Comparison of ENCODE assay signal across 12 cellular contexts in the genomic region with DNA sequence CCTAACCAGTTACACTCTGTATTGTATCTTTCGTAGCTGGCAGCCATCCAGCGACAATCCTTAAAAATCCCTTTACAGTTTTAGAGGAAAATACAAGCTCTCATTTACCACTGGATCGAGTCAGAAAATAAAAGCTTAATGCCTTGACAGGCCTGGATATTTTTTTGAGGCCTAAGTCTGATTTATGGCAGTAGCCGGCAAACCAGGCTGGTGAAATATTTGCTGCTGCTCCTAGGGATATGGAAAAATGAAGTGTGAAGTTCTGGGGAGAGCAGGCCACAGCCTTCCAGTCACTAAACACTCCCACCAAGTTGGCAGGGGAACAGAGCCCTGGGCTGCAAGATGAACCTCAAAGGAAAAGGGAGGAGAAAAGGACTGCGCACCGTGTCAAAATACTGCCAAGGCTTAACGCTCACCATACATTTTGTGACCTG.
DNase-seq lines count a peak whose midpoint lies in the region; TF ChIP-seq lines count a peak whose summit lies in the region.
"Had no signal": no experiment of that assay in that cellular context is flagged by ENCODE, and none has a peak within 500 bp of the region (broad histone marks: within the 10 kb centered on the region; RNA-seq: fewer than 3 reads in every experiment).

No MANE protein-coding gene starts in this region.

- 94 to 97% methylated on average over 4 to 7 of the region's 7 CpGs for WGBS in endodermal cell (ENCODE audit: insufficient coverage in 1 of 2, insufficient read length in 1 of 2), 2 experiments
- 17 to 27% (median 17%) methylated on average over 7 of the region's 7 CpGs for WGBS in ovary, 3 donors

- H3K4me3 Mint-ChIP-seq in Calu3 (ENCODE audit: low read depth, unreplicated experiment) (no peak overlapping the region), endodermal cell (no peak overlapping the region)
- H3K4me3 Mint-ChIP-seq: memory B cell had no signal

- H3K27ac Mint-ChIP-seq in Calu3 (ENCODE audit: unreplicated experiment) = peak overlapping the region; percentile 24
- H3K27ac Mint-ChIP-seq in endodermal cell = no peak overlapping the region
- H3K27ac Mint-ChIP-seq: memory B cell had no signal

- no peak for TF ChIP-seq POLR2A in ovary (IDR thresholded peaks at IDR 0.05)

- H3K4me1 Mint-ChIP-seq in Calu3 (ENCODE audit: low read depth, unreplicated experiment) (peaks cover 68% of the 10 kb centered on the region), endodermal cell (peaks cover 33% of the 10 kb centered on the region)

- no peaks in the 10 kb centered on the region for H3K27me3 Mint-ChIP-seq in Calu3 (ENCODE audit: unreplicated experiment)
- H3K27me3 Mint-ChIP-seq in endodermal cell (ENCODE audit: insufficient read depth) = no peaks in the 10 kb centered on the region

- H3K9me3 ChIP-seq in endodermal cell (ENCODE audit: control insufficient read depth, low read length) = no peaks in the 10 kb centered on the region
- no peaks in the 10 kb centered on the region for H3K9me3 ChIP-seq in ovary

- CTCF ChIA-PET in Calu3 (lab: Charles Lee) = no interaction called here

- DNase-seq in Calu3 (no peak), NCI-H82 treated with DMSO at 0.1 percent for 48 hours (lab: John Stamatoyannopoulos, UW; ENCODE audit: unreplicated experiment) (peak; percentile 44), endodermal cell (no peak), ovary (peak; percentile 27 to 62 (median 47)), NCI-H1436 treated with DMSO at 0.1 percent for 48 hours (lab: John Stamatoyannopoulos, UW) (no peak), NCI-H1092 (lab: John Stamatoyannopoulos, UW) (no peak), cerebellum (ENCODE audit: low spot score) (no peak)
- DNase-seq in NK-92 treated with Interleukin-12 subunit alpha and Interleukin-12 subunit beta, amount 100 ng/mL, for 24 hours (lab: John Stamatoyannopoulos, UW) = no peak
- DNase-seq: amniotic stem cell, COR-L47, MM.1S had no signal

- no peaks in the 10 kb centered on the region for H3K36me3 Mint-ChIP-seq in Calu3 (ENCODE audit: insufficient read depth, unreplicated experiment)
- no peaks in the 10 kb centered on the region for H3K36me3 Mint-ChIP-seq in endodermal cell (ENCODE audit: low read depth)
- H3K36me3 Mint-ChIP-seq: memory B cell had no signal

- BruUV-seq in Calu3 (replicated peaks; lab: Mats Ljungman, UMichigan) = no TSS peak

- no peak for TF ChIP-seq CTCF in Calu3 (IDR thresholded peaks at IDR 0.05; ENCODE audit: unreplicated experiment)
- TF ChIP-seq CTCF in endodermal cell (conservative IDR thresholded peaks at IDR 0.05) = no peak
- TF ChIP-seq CTCF in ovary (IDR thresholded peaks at IDR 0.05) = no peak

- H3K9me3 Mint-ChIP-seq in Calu3 (ENCODE audit: low read depth, unreplicated experiment) (peaks cover 2% of the 10 kb centered on the region), endodermal cell (no peaks in the 10 kb centered on the region)
- H3K9me3 Mint-ChIP-seq: memory B cell had no signal

- no peaks in the 10 kb centered on the region for H3K27me3 ChIP-seq in endodermal cell (ENCODE audit: control insufficient read depth, insufficient read depth, low read length, poor library complexity, severe bottlenecking)
- no peaks in the 10 kb centered on the region for H3K27me3 ChIP-seq in ovary

- H3K36me3 ChIP-seq in endodermal cell (ENCODE audit: control insufficient read depth, insufficient read depth, low read length) = no peaks in the 10 kb centered on the region
- H3K36me3 ChIP-seq in ovary = no peaks in the 10 kb centered on the region

- TF ChIP-seq EP300 in ovary (IDR thresholded peaks at IDR 0.05) = no peak

- H3K9ac ChIP-seq in endodermal cell (ENCODE audit: extremely low read depth, low read length, poor library complexity, severe bottlenecking) = no peak overlapping the region

- H3K27ac ChIP-seq in endodermal cell (ENCODE audit: low read depth, low read length) (peak overlapping the region; percentile 33), ovary (peak overlapping the region in 1 of 2 donors; percentile 26)

- intact Hi-C loops in Calu3 (cut with micrococcal nuclease; ENCODE audit: unreplicated experiment) (no loop called here), ovary (cut with DNase I) (no loop called here)

- H3K4me3 ChIP-seq in endodermal cell (ENCODE audit: low read length) (no peak overlapping the region), ovary (no peak overlapping the region)

- H3K4me1 ChIP-seq in endodermal cell (ENCODE audit: control insufficient read depth, insufficient read depth, low read length) (peaks cover 10% of the 10 kb centered on the region), ovary (ENCODE audit: insufficient read depth) (no peaks in the 10 kb centered on the region)

Comparison
In these comparisons a context has a peak if more than half of its experiments do, and no peak if none do; other contexts are left out.
1. DNase-seq: peak in NCI-H82 treated with DMSO at 0.1 percent for 48 hours (single experiment) and ovary (5 of 5); none in Calu3 (single experiment), endodermal cell (single experiment), NK-92 treated with Interleukin-12 subunit alpha and Interleukin-12 subunit beta, amount 100 ng/mL, for 24 hours (single experiment), NCI-H1436 treated with DMSO at 0.1 percent for 48 hours (single experiment), NCI-H1092 (single experiment) and cerebellum (single experiment).